1 cellular context compared by ENCODE assay signal in the genomic region with DNA sequence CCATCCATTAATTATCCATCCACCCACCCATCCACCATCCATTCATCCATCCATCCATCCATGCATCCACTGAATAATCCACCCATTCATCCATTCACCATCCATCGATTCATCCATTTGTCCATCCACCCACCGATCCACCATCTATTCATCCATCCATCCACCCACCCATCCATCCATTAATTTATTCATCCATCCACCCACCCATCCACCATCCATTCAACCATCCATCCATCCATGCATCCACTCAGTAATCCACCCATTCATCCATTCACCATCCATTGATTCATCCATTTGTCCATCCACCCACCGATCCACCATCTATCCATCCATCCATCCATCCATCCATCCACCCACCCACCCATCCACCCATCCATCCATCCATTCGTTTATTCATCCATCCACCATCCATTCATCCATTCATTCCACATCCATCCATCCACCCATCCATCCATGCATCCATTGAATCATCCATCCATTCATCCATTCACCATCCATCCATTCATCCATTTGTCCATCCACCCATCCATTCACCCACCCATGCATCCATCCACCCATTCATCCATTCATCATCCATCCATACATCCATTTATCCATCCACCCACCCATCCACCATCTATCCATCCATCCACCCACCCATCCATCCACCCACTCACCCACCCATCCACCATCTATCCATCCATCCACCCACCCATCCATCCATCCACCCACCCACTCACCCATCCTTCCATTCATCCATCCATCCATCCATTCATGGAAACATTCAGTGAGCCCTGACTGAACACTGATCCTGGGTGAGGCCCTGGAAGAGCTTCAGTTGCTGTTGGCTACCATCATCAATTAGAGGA.
TF ChIP-seq lines count a peak whose summit lies in the region.

No MANE protein-coding gene starts in this region.

TF ChIP-seq in HEK293, 187 proteins besides CTCF, POLR2A, EP300 and RAD21 (continued from another document and continues in another):
- TF ChIP-seq, protein P1, sequence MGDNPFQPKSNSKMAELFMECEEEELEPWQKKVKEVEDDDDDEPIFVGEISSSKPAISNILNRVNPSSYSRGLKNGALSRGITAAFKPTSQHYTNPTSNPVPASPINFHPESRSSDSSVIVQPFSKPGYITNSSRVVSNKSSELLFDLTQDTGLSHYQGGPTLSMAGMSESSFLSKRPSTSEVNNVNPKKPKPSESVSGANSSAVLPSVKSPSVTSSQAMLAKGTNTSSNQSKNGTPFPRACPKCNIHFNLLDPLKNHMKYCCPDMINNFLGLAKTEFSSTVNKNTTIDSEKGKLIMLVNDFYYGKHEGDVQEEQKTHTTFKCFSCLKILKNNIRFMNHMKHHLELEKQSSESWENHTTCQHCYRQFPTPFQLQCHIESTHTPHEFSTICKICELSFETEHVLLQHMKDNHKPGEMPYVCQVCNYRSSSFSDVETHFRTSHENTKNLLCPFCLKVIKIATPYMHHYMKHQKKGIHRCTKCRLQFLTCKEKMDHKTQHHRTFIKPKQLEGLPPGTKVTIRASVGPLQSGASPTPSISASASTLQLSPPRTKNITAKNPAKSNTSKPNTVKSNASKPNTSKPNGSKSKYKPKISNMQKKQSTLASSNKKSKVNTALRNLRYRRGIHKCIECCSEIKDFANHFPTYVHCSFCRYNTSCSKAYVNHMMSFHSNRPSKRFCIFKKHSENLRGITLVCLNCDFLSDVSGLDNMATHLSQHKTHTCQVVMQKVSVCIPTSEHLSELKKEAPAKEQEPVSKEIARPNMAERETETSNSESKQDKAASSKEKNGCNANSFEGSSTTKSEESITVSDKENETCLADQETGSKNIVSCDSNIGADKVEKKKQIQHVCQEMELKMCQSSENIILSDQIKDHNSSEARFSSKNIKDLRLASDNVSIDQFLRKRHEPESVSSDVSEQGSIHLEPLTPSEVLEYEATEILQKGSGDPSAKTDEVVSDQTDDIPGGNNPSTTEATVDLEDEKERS (tag by site-specific recombination; IDR thresholded peaks at IDR 0.05), result no peak
- TF ChIP-seq ZNF488 (tag by site-specific recombination; IDR thresholded peaks at IDR 0.05), result 0 out of 2 replicates have a peak, but pooled peaks have one; percentile 10
- TF ChIP-seq ZNF692 (tag by site-specific recombination; IDR thresholded peaks at IDR 0.05), result no peak
- TF ChIP-seq ZSCAN4 (tag by site-specific recombination; IDR thresholded peaks at IDR 0.05), result no peak
- TF ChIP-seq ZBTB17 (tag by site-specific recombination; IDR thresholded peaks at IDR 0.05), result peak; percentile 88
- TF ChIP-seq ZNF629 (tag by site-specific recombination; IDR thresholded peaks at IDR 0.05), result no peak
- TF ChIP-seq REST (tag by site-specific recombination; IDR thresholded peaks at IDR 0.05), result no peak
- peak; percentile 96 for TF ChIP-seq ZNF366 (tag by site-specific recombination; conservative IDR thresholded peaks at IDR 0.05)
- TF ChIP-seq ZNF302 (tag by site-specific recombination; IDR thresholded peaks at IDR 0.05; ENCODE audit: low read depth), result no peak
- no peak for TF ChIP-seq SCRT1 (tag by site-specific recombination; IDR thresholded peaks at IDR 0.05; ENCODE audit: borderline replicate concordance)
- no peak for TF ChIP-seq ZFP69B (tag by site-specific recombination; IDR thresholded peaks at IDR 0.05)
- TF ChIP-seq, protein P2, sequence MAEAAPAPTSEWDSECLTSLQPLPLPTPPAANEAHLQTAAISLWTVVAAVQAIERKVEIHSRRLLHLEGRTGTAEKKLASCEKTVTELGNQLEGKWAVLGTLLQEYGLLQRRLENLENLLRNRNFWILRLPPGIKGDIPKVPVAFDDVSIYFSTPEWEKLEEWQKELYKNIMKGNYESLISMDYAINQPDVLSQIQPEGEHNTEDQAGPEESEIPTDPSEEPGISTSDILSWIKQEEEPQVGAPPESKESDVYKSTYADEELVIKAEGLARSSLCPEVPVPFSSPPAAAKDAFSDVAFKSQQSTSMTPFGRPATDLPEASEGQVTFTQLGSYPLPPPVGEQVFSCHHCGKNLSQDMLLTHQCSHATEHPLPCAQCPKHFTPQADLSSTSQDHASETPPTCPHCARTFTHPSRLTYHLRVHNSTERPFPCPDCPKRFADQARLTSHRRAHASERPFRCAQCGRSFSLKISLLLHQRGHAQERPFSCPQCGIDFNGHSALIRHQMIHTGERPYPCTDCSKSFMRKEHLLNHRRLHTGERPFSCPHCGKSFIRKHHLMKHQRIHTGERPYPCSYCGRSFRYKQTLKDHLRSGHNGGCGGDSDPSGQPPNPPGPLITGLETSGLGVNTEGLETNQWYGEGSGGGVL (tag by site-specific recombination; IDR thresholded peaks at IDR 0.05), result no peak
- TF ChIP-seq ZNF600 (tag by site-specific recombination; IDR thresholded peaks at IDR 0.05), result no peak
- TF ChIP-seq, protein P3, sequence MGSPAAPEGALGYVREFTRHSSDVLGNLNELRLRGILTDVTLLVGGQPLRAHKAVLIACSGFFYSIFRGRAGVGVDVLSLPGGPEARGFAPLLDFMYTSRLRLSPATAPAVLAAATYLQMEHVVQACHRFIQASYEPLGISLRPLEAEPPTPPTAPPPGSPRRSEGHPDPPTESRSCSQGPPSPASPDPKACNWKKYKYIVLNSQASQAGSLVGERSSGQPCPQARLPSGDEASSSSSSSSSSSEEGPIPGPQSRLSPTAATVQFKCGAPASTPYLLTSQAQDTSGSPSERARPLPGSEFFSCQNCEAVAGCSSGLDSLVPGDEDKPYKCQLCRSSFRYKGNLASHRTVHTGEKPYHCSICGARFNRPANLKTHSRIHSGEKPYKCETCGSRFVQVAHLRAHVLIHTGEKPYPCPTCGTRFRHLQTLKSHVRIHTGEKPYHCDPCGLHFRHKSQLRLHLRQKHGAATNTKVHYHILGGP (tag by site-specific recombination; IDR thresholded peaks at IDR 0.05), result no peak
- TF ChIP-seq, protein P4, sequence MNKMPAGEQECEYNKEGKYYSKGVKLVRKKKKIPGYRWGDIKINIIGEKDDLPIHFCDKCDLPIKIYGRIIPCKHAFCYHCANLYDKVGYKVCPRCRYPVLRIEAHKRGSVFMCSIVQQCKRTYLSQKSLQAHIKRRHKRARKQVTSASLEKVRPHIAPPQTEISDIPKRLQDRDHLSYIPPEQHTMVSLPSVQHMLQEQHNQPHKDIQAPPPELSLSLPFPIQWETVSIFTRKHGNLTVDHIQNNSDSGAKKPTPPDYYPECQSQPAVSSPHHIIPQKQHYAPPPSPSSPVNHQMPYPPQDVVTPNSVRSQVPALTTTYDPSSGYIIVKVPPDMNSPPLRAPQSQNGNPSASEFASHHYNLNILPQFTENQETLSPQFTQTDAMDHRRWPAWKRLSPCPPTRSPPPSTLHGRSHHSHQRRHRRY (tag by site-specific recombination; IDR thresholded peaks at IDR 0.05), result no peak
- TF ChIP-seq ZNF175 (tag by site-specific recombination; IDR thresholded peaks at IDR 0.05), result 0 out of 2 replicates have a peak, but pooled peaks have one; percentile 69
- TF ChIP-seq ZFP3 (tag by site-specific recombination; IDR thresholded peaks at IDR 0.05; ENCODE audit: low read depth), result no peak
- TF ChIP-seq ZNF529 (tag by site-specific recombination; IDR thresholded peaks at IDR 0.05; ENCODE audit: insufficient replicate concordance), result no peak
- no peak for TF ChIP-seq MZF1 (tag by site-specific recombination; IDR thresholded peaks at IDR 0.05; ENCODE audit: borderline replicate concordance)
- TF ChIP-seq, protein P5, sequence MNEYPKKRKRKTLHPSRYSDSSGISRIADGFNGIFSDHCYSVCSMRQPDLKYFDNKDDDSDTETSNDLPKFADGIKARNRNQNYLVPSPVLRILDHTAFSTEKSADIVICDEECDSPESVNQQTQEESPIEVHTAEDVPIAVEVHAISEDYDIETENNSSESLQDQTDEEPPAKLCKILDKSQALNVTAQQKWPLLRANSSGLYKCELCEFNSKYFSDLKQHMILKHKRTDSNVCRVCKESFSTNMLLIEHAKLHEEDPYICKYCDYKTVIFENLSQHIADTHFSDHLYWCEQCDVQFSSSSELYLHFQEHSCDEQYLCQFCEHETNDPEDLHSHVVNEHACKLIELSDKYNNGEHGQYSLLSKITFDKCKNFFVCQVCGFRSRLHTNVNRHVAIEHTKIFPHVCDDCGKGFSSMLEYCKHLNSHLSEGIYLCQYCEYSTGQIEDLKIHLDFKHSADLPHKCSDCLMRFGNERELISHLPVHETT (tag by site-specific recombination; IDR thresholded peaks at IDR 0.05), result no peak
- TF ChIP-seq ZNF621 (tag by site-specific recombination; IDR thresholded peaks at IDR 0.05), result no peak
- no peak for TF ChIP-seq ZNF416 (tag by site-specific recombination; IDR thresholded peaks at IDR 0.05)
- TF ChIP-seq ZNF48 (tag by site-specific recombination; IDR thresholded peaks at IDR 0.05), result no peak
- TF ChIP-seq ZNF223 (tag by site-specific recombination; IDR thresholded peaks at IDR 0.05), result no peak
- TF ChIP-seq ZNF157 (tag by site-specific recombination; IDR thresholded peaks at IDR 0.05), result no peak
- no peak for TF ChIP-seq KLF16 (tag by site-specific recombination; IDR thresholded peaks at IDR 0.05)
- TF ChIP-seq ZNF596 (tag by site-specific recombination; IDR thresholded peaks at IDR 0.05), result no peak
- no peak for TF ChIP-seq SCRT2 (tag by site-specific recombination; IDR thresholded peaks at IDR 0.05)
- TF ChIP-seq ZNF169 (tag by site-specific recombination; IDR thresholded peaks at IDR 0.05), result no peak
- TF ChIP-seq MEIS1 (CRISPR knock-in tag; IDR thresholded peaks at IDR 0.05; ENCODE audit: borderline replicate concordance), result no peak
- no peak for TF ChIP-seq ZSCAN16 (tag by site-specific recombination; IDR thresholded peaks at IDR 0.05)
- no peak for TF ChIP-seq ZNF341 (tag by site-specific recombination; IDR thresholded peaks at IDR 0.05; ENCODE audit: low read depth)
